ENCODE assay signal across 18 cellular contexts in the genomic region with DNA sequence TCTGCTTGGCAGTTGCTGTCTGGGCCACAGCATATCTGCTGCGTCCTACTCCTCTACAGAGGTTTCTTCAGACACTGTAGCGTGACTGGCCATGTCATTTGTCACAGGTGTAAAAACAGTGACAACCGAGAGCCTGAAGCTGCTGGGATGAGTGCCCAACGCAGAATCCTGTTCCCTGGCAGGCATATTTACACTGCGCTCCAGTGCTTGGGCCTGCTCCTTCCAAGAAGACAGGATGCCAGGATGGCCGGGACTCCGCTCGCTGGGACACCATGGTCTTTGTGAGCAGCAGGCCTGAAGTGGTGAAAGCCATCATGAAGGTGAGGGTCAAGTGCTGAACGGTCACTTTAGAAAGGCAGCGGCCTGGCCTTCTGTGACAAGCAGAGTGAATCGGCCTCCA.
A peak's percentile ranks its signal among the peaks of the same experiment; 100 is the strongest.
DNase-seq lines count a peak whose midpoint lies in the region; ATAC-seq, FAIRE-seq and TF ChIP-seq lines count a peak whose summit lies in the region.
"Had no signal": no experiment of that assay in that cellular context is flagged by ENCODE, and none has a peak within 500 bp of the region (broad histone marks: within the 10 kb centered on the region; RNA-seq: fewer than 3 reads in every experiment).

No MANE protein-coding gene starts in this region.

- no peaks in the 10 kb centered on the region for H3K27me3 ChIP-seq in right atrium auricular region
- H3K27me3 ChIP-seq: SJSA1 had no signal

- POLR2A ChIA-PET in GM10248 (lab: Yijun Ruan, JAX): no interaction called here

- no peak for DNase-seq in Right ventricle myocardium inferior (ENCODE audit: missing footprints)
- no peak for DNase-seq in right atrium auricular region (ENCODE audit: low spot score)
- peak; percentile 17 for DNase-seq in cerebellum (ENCODE audit: low spot score)
- DNase-seq in medulla oblongata (ENCODE audit: extremely low spot score): peak; percentile 9
- no peak for DNase-seq in urothelium cell line (ENCODE audit: low spot score)
- DNase-seq in GM10248 (ENCODE audit: extremely low spot score): no peak
- DNase-seq in RCC 7860 (ENCODE audit: low spot score): no peak
- no peak for DNase-seq in left colon
- DNase-seq: C1 segment of cervical spinal cord, HCEC 1CT, IMR-90, MV-4-11, NCI-H1436 treated with DMSO at 0.1 percent for 48 hours, NCI-H82, RPMI8226 had no signal

- no peaks in the 10 kb centered on the region for H3K9me3 ChIP-seq in right atrium auricular region
- H3K9me3 ChIP-seq: SJSA1 had no signal

- intact Hi-C loops in Right ventricle myocardium inferior (cut with DNase I): no loop called here
- intact Hi-C loops in left colon (cut with DNase I, micrococcal nuclease): loop anchor here in 1 of 2 donors (10.0 kb wide), 1 partner anchor 287 kb away; no protein-coding TSS in a partner anchor

- peak; percentile 40 for FAIRE-seq in urothelium cell line (lab: Jason Lieb, UNC)
- no peak for FAIRE-seq in RCC 7860 (lab: Jason Lieb, UNC)
- FAIRE-seq: GM12878, GM18507 had no signal

- CTCF ChIA-PET in GM10248 (lab: Yijun Ruan, JAX): interaction anchor here (1.6 kb wide), 1 partner anchor 799 kb away, joined by 5 read pairs; no protein-coding TSS in a partner anchor

- no peak overlapping the region for H3K4me3 ChIP-seq in right atrium auricular region
- H3K4me3 ChIP-seq: GM12878, SJSA1 had no signal

- ATAC-seq in Right ventricle myocardium inferior (peak; percentile 8), left colon (no peak)
- ATAC-seq: GM12878 had no signal

- H3K4me1 ChIP-seq in right atrium auricular region: no peaks in the 10 kb centered on the region
- H3K4me1 ChIP-seq: SJSA1 had no signal

- TF ChIP-seq CTCF in right atrium auricular region (IDR thresholded peaks at IDR 0.05): no peak
- TF ChIP-seq CTCF in GM10248 (IDR thresholded peaks at IDR 0.05; ENCODE audit: control extremely low read depth, extremely low read depth, low read depth, missing control alignments): no peak

- H3K27ac ChIP-seq in right atrium auricular region: no peak overlapping the region
- H3K27ac ChIP-seq: SJSA1 had no signal

- H3K36me3 ChIP-seq in right atrium auricular region: no peaks in the 10 kb centered on the region
- H3K36me3 ChIP-seq: SJSA1 had no signal

Comparison
In these comparisons a context has a peak if more than half of its experiments do, and no peak if none do; other contexts are left out.
1. DNase-seq: peak in cerebellum (single experiment) and medulla oblongata (single experiment); none in Right ventricle myocardium inferior (single experiment), right atrium auricular region (single experiment), urothelium cell line (single experiment), GM10248 (single experiment), RCC 7860 (single experiment) and left colon (0 of 2).